ENCODE assay signal across 8 cellular contexts in the genomic region with DNA sequence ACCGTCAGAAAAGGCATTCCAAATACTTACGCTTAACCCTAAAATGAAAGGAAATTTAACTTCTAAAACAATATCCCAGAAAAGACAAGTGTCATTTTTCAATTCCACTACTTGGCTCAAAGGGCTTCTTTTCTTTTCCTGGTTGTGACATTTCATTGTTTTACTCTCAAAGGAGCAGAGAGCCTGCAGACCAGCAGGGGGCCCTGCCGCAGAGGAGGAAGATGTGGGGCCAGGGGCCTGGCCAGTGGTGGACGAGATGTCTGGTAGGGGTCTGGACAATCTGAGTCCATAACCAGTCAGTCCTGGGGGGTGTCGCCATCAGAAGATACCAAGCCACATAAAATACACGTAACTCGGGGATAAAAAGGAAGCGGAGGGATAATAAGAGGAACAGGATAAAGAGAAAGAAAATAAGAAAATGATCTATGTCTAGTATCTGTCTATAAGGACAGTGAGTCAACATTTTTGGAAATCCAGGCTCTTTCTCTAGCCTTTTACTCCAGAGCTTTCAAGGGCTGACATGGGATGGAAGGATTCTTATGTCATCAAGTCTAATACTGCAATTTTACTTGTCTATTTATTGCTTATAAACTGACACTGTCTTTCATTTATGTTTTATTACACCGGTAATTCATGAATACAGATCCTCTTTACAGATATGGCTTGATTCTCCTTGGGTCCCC. TPM values are rescaled to one million over a fixed set of nuclear protein-coding genes. Genes with fewer than 3 reads are reported as not detected.
DNase-seq lines count a peak whose midpoint lies in the region; ATAC-seq lines count a peak whose summit lies in the region.

No MANE protein-coding gene starts in this region.

- peaks cover 31% of the 10 kb centered on the region for H3K4me1 ChIP-seq in mesodermal cell (ENCODE audit: control insufficient read depth, insufficient read depth, low read length, poor library complexity, severe bottlenecking)

- no peaks in the 10 kb centered on the region for H3K9me3 ChIP-seq in mesodermal cell (ENCODE audit: control insufficient read depth, low read length)

- H3K27ac ChIP-seq in mesodermal cell (ENCODE audit: low read depth, low read length, severe bottlenecking) = peak overlapping the region; percentile 62

- DNase-seq in SHP77 (lab: John Stamatoyannopoulos, UW) (peak; percentile 8 to 44), SHP77 treated with DMSO at 0.1 percent for 48 hours (lab: John Stamatoyannopoulos, UW) (no peak), RPMI7951 (ENCODE audit: low read depth) (peak; percentile 21), cerebellar cortex (ENCODE audit: low spot score) (peak; percentile 30), NCI-H1436 treated with DMSO at 0.1 percent for 48 hours (lab: John Stamatoyannopoulos, UW) (no peak)

- H3K4me3 ChIP-seq in mesodermal cell (ENCODE audit: extremely low read depth, insufficient read depth, low read length, poor library complexity, severe bottlenecking) = no peak overlapping the region

- no peaks in the 10 kb centered on the region for H3K36me3 ChIP-seq in mesodermal cell (ENCODE audit: control insufficient read depth, insufficient read depth, low read length)

- no peak for ATAC-seq in HG03378 (IDR thresholded peaks at IDR 0.05; ENCODE audit: unreplicated experiment)
- no peak for ATAC-seq in HG03432 (IDR thresholded peaks at IDR 0.05; ENCODE audit: unreplicated experiment)

- 73 to 98% methylated on average over 4 to 5 of the region's 9 CpGs for WGBS in mesodermal cell (ENCODE audit: insufficient coverage in 2 of 2), 2 experiments

RNA-seq across cellular contexts. Expression of a gene that starts 54.2 kb away (rescaled TPM):
- 9.8 and 14.5 TPM in 2 replicates for total RNA-seq in RPMI7951 (2014; rRNA removed; shearing (Covaris generic))
- polyA plus RNA-seq in mesodermal cell (2013, experiment 1 of 2) = 28.3 TPM
- polyA plus RNA-seq in mesodermal cell (2013, experiment 2 of 2) = 29.1 TPM

Comparison
In these comparisons a context has a peak if more than half of its experiments do, and no peak if none do; other contexts are left out.
1. DNase-seq: peak in SHP77 (2 of 2), RPMI7951 (single experiment) and cerebellar cortex (single experiment); none in SHP77 treated with DMSO at 0.1 percent for 48 hours (single experiment) and NCI-H1436 treated with DMSO at 0.1 percent for 48 hours (single experiment).